In genomic region chr11:106012744-106013143, GRCh38 we compare ENCODE assay signal across 12 cellular contexts. TPM values are rescaled to one million over a fixed set of nuclear protein-coding genes. Genes with fewer than 3 reads are reported as not detected.
DNase-seq lines count a peak whose midpoint lies in the region; ATAC-seq and TF ChIP-seq lines count a peak whose summit lies in the region.
"Had no signal": no experiment of that assay in that cellular context is flagged by ENCODE, and none has a peak within 500 bp of the region (broad histone marks: within the 10 kb centered on the region; RNA-seq: fewer than 3 reads in every experiment).

No MANE protein-coding gene starts in this region.

- peak overlapping the region; percentile 19 for H3K27ac Mint-ChIP-seq in chondrocyte (ENCODE audit: unreplicated experiment)
- H3K27ac Mint-ChIP-seq: immature natural killer cell had no signal

- DNase-seq in AG10803 (ENCODE audit: low read depth) (peak; percentile 23), M059J (ENCODE audit: low read depth) (peak; percentile 23), chondrocyte (ENCODE audit: low spot score) (no peak), mesendoderm (peak; percentile 28), cortex of kidney (lab: John Stamatoyannopoulos, UW) (no peak)
- no peak for DNase-seq in activated CD4-positive, alpha-beta T cell treated with anti-CD3 and anti-CD28 coated beads, Interleukin-2, amount 50 U/mL, for 1 hour
- no peak for DNase-seq in effector CD4-positive, alpha-beta T cell
- DNase-seq: immature natural killer cell, NCI-H1092 treated with DMSO at 0.1 percent for 48 hours, right lobe of liver had no signal

- no peak overlapping the region for H3K18ac ChIP-seq in mesendoderm (ENCODE audit: low read length)

- H2AK5ac ChIP-seq in mesendoderm (ENCODE audit: low read length): no peak overlapping the region

- no peak overlapping the region for H2BK15ac ChIP-seq in mesendoderm (replicated peaks; ENCODE audit: low read depth)

- H2BK5ac ChIP-seq in mesendoderm (ENCODE audit: low read length): no peak overlapping the region

- no peak overlapping the region for H4K5ac ChIP-seq in mesendoderm (ENCODE audit: low read length)

- H3K36me3 ChIP-seq in mesendoderm (ENCODE audit: control insufficient read depth, insufficient read depth, low read length): no peaks in the 10 kb centered on the region

- no peak for TF ChIP-seq CTCF in AG10803 (conservative IDR thresholded peaks at IDR 0.05; ENCODE audit: low read length)
- TF ChIP-seq CTCF in chondrocyte (IDR thresholded peaks at IDR 0.05): no peak

- H3K27me3 Mint-ChIP-seq in chondrocyte (ENCODE audit: low read depth): no peaks in the 10 kb centered on the region

- no peaks in the 10 kb centered on the region for H3K9me3 Mint-ChIP-seq in chondrocyte (ENCODE audit: low read depth)
- H3K9me3 Mint-ChIP-seq: immature natural killer cell had no signal

- H4K8ac ChIP-seq in mesendoderm (ENCODE audit: low read depth, low read length): no peak overlapping the region

- no peak overlapping the region for H2BK120ac ChIP-seq in mesendoderm (ENCODE audit: low read depth, low read length)

- ATAC-seq in GM19351 (IDR thresholded peaks at IDR 0.05; ENCODE audit: unreplicated experiment): no peak
- ATAC-seq: right lobe of liver had no signal

- H3K4me3 ChIP-seq in AG10803 (ENCODE audit: low read length): no peak overlapping the region
- H3K4me3 ChIP-seq in mesendoderm (ENCODE audit: low read length): no peak overlapping the region
- H3K4me3 ChIP-seq: right lobe of liver had no signal

- WGBS in mesendoderm (ENCODE audit: extremely low coverage, insufficient coverage, low lambda C conversion rate): no CpG with 5 or more reads among the region's 3 CpGs

- no peak overlapping the region for H3K27ac ChIP-seq in mesendoderm (ENCODE audit: low read depth, low read length)
- H3K27ac ChIP-seq: right lobe of liver, RWPE1 had no signal

- no peak overlapping the region for H3K56ac ChIP-seq in mesendoderm (ENCODE audit: low read length)

- H3K9ac ChIP-seq in mesendoderm (ENCODE audit: low read length): no peak overlapping the region

- peaks cover 4% of the 10 kb centered on the region for H3K79me2 ChIP-seq in mesendoderm (ENCODE audit: control insufficient read depth, insufficient read depth, low read length)

- H3K27me3 ChIP-seq in mesendoderm (ENCODE audit: insufficient read depth, low read length, poor library complexity): no peaks in the 10 kb centered on the region
- H3K27me3 ChIP-seq: right lobe of liver had no signal

- H3K4me3 Mint-ChIP-seq in chondrocyte (ENCODE audit: unreplicated experiment): no peak overlapping the region
- H3K4me3 Mint-ChIP-seq: immature natural killer cell had no signal

- H3K4me1 ChIP-seq in mesendoderm (ENCODE audit: control insufficient read depth, low read depth, low read length): no peaks in the 10 kb centered on the region
- H3K4me1 ChIP-seq: right lobe of liver had no signal

- peaks cover 28% of the 10 kb centered on the region for H3K36me3 Mint-ChIP-seq in chondrocyte (ENCODE audit: low read depth)

- H3K23ac ChIP-seq in mesendoderm (ENCODE audit: low read length): no peak overlapping the region

- peaks cover 30% of the 10 kb centered on the region for H3K4me1 Mint-ChIP-seq in chondrocyte (ENCODE audit: low read depth)

- H3K4me2 ChIP-seq in mesendoderm (ENCODE audit: low read length): no peak overlapping the region

- H3K4ac ChIP-seq in mesendoderm (ENCODE audit: low read depth, low read length): no peak overlapping the region

- H3K79me1 ChIP-seq in mesendoderm (ENCODE audit: low read length): peaks cover 3% of the 10 kb centered on the region

RNA-seq across cellular contexts. Expression of gene MSANTD4, which starts 9.3 kb away (rescaled TPM):
- total RNA-seq in M059J (2014; rRNA removed; shearing (Covaris generic)): 20.5 and 30.3 TPM in 2 replicates
- total RNA-seq in chondrocyte: 18.2 to 20.5 TPM (median 18.3 TPM) in 3 replicates
- polyA plus RNA-seq in mesendoderm (2013, experiment 1 of 2): 7.5 TPM
- 7.3 TPM for polyA plus RNA-seq in mesendoderm (2013, experiment 2 of 2)

Comparison
In these comparisons a context has a peak if more than half of its experiments do, and no peak if none do; other contexts are left out.
1. DNase-seq: peak in AG10803 (single experiment), M059J (single experiment) and mesendoderm (single experiment); none in chondrocyte (single experiment), activated CD4-positive, alpha-beta T cell treated with anti-CD3 and anti-CD28 coated beads, Interleukin-2, amount 50 U/mL, for 1 hour (single experiment), effector CD4-positive, alpha-beta T cell (single experiment) and cortex of kidney (single experiment).